In the genomic region with DNA sequence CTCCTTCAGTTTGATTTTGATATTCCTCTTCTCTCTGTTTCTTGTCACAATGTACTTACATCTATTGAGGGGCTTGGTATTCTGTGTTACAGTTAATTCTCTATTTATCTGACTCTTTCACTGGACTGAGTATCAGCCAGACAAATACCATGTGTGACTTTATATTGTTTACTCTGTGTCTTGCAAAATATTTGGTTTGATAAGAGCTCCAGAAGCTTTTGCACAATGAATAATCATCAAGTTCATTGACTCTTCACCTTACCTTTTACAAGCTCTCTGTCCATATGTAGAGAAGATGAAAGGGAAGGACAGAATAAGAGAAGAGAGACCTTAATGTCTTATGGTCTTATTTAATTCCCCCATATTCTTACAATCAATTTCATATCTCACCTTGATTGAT, we compare ENCODE assay signal across 23 cellular contexts.
A peak's percentile ranks its signal among the peaks of the same experiment; 100 is the strongest.
DNase-seq lines count a peak whose midpoint lies in the region; ATAC-seq and TF ChIP-seq lines count a peak whose summit lies in the region.
"Had no signal": no experiment of that assay in that cellular context is flagged by ENCODE, and none has a peak within 500 bp of the region (broad histone marks: within the 10 kb centered on the region; RNA-seq: fewer than 3 reads in every experiment).

No MANE protein-coding gene starts in this region.

- TF ChIP-seq CTCF in right lobe of liver (IDR thresholded peaks at IDR 0.05), result no peak

- peaks cover 0 to 8% (median 0%) of the 10 kb centered on the region in 4 donors for H3K4me1 ChIP-seq in right lobe of liver
- H3K4me1 ChIP-seq: A549, BE2C, BLaER1 had no signal

- no peak overlapping the region for H3K4me3 ChIP-seq in right lobe of liver
- H3K4me3 ChIP-seq: A549, BLaER1, GM12878 had no signal

- H3K27ac ChIP-seq in right lobe of liver, result no peak overlapping the region
- H3K27ac ChIP-seq: 22Rv1, A549, BLaER1 had no signal

- intact Hi-C loops in right lobe of liver (cut with DNase I), result no loop called here

- DNase-seq in NCI-H510A treated with DMSO at 0.1 percent for 48 hours (lab: John Stamatoyannopoulos, UW) (peak; percentile 8), NCI-H510A (lab: John Stamatoyannopoulos, UW) (no peak), HuH-7 (ENCODE audit: low spot score) (peak; percentile 2), NCI-H748 treated with DMSO at 0.1 percent for 48 hours (lab: John Stamatoyannopoulos, UW) (peak; percentile 23), right lobe of liver (no peak), mesenteric fat pad (ENCODE audit: low spot score) (no peak), AG08396 (ENCODE audit: low spot score) (no peak)
- DNase-seq: BE2C; C1 segment of cervical spinal cord; CD4-positive, alpha-beta memory T cell; CD4-positive, CD25-positive, alpha-beta regulatory T cell; CD8-positive, alpha-beta memory T cell; COR-L47; DMS 273 treated with DMSO at 0.1 percent for 48 hours; DMS153; DMS79; DND-41; EL; GDM1 had no signal

- H3K9me3 ChIP-seq in right lobe of liver, result no peaks in the 10 kb centered on the region
- H3K9me3 ChIP-seq: A549, BE2C, BLaER1 had no signal

- no peak for TF ChIP-seq POLR2A in right lobe of liver (IDR thresholded peaks at IDR 0.05)

- no peaks in the 10 kb centered on the region for H3K27me3 ChIP-seq in right lobe of liver
- H3K27me3 ChIP-seq: BE2C, BLaER1 had no signal

- ATAC-seq in right lobe of liver, result peak; percentile 59 to 97 (median 86)
- ATAC-seq: A549 had no signal

- H3K36me3 ChIP-seq in right lobe of liver, result no peaks in the 10 kb centered on the region
- H3K36me3 ChIP-seq: BE2C, BLaER1 had no signal

Comparison
In these comparisons a context has a peak if more than half of its experiments do, and no peak if none do; other contexts are left out.
1. DNase-seq: peak in NCI-H510A treated with DMSO at 0.1 percent for 48 hours (single experiment), HuH-7 (single experiment) and NCI-H748 treated with DMSO at 0.1 percent for 48 hours (single experiment); none in NCI-H510A (single experiment), right lobe of liver (0 of 3), mesenteric fat pad (single experiment) and AG08396 (single experiment).